In genomic region chr19:45779231-45780145, GRCh38 we compare ENCODE assay signal across 7 cellular contexts. TPM values are rescaled to one million over a fixed set of nuclear protein-coding genes. Genes with fewer than 3 reads are reported as not detected.
DNase-seq lines count a peak whose midpoint lies in the region; ATAC-seq and TF ChIP-seq lines count a peak whose summit lies in the region.

No MANE protein-coding gene starts in this region.

- peak overlapping the region in 1 of 2 donors; percentile 66 for H3K27ac Mint-ChIP-seq in natural killer cell treated with Interleukin-12 subunit alpha and Interleukin-12 subunit beta and Interleukin-15 and Interleukin-18, amount 100 ng/mL, for 72 hours

- WGBS in stomach, 5 donors, result 4 to 9% (median 8%) methylated on average over 33 to 48 of the region's 48 CpGs

- intact Hi-C loops in stomach (cut with DNase I; ENCODE audit: low total_unique reads), result no loop called here

- H3K36me3 ChIP-seq in stomach, result peaks cover 26 to 44% (median 32%) of the 10 kb centered on the region in 4 donors

- ATAC-seq in GM18867 (IDR thresholded peaks at IDR 0.05; ENCODE audit: unreplicated experiment), result peak; percentile 83
- ATAC-seq in HG03108 (IDR thresholded peaks at IDR 0.05; ENCODE audit: unreplicated experiment), result peak; percentile 73
- ATAC-seq in natural killer cell treated with Interleukin-12 subunit alpha and Interleukin-12 subunit beta and Interleukin-15 and Interleukin-18, amount 100 ng/mL, for 72 hours, result peak; percentile 96 to 99

- H3K9me3 ChIP-seq in stomach, result no peaks in the 10 kb centered on the region

- peaks cover 49 to 69% (median 59%) of the 10 kb centered on the region in 4 donors for H3K4me1 ChIP-seq in stomach

- peaks cover 7% of the 10 kb centered on the region in 2 donors for H3K27me3 Mint-ChIP-seq in natural killer cell treated with Interleukin-12 subunit alpha and Interleukin-12 subunit beta and Interleukin-15 and Interleukin-18, amount 100 ng/mL, for 72 hours

- H3K4me1 Mint-ChIP-seq in natural killer cell treated with Interleukin-12 subunit alpha and Interleukin-12 subunit beta and Interleukin-15 and Interleukin-18, amount 100 ng/mL, for 72 hours (ENCODE audit: low read depth in 2 of 2), result peaks cover 15 to 25% of the 10 kb centered on the region in 2 donors

- H3K9me3 Mint-ChIP-seq in natural killer cell treated with Interleukin-12 subunit alpha and Interleukin-12 subunit beta and Interleukin-15 and Interleukin-18, amount 100 ng/mL, for 72 hours, result no peaks in the 10 kb centered on the region

- no peaks in the 10 kb centered on the region for H3K36me3 Mint-ChIP-seq in natural killer cell treated with Interleukin-12 subunit alpha and Interleukin-12 subunit beta and Interleukin-15 and Interleukin-18, amount 100 ng/mL, for 72 hours

- peaks cover 0 to 55% (median 0%) of the 10 kb centered on the region in 3 donors for H3K27me3 ChIP-seq in stomach

- peak; percentile 24 for TF ChIP-seq POLR2A in erythroblast (IDR thresholded peaks at IDR 0.05; ENCODE audit: low read length)
- no peak for TF ChIP-seq POLR2A in stomach (IDR thresholded peaks at IDR 0.05)

- peak overlapping the region; percentile 54 to 71 (median 64) for H3K4me3 ChIP-seq in stomach

- TF ChIP-seq EP300 in stomach (IDR thresholded peaks at IDR 0.05), result no peak

- H3K4me3 Mint-ChIP-seq in natural killer cell treated with Interleukin-12 subunit alpha and Interleukin-12 subunit beta and Interleukin-15 and Interleukin-18, amount 100 ng/mL, for 72 hours, result peak overlapping the region; percentile 83

- peak in 5 of 7 experiments; percentile 54 to 90 (median 80) for TF ChIP-seq CTCF in stomach (IDR thresholded peaks at IDR 0.05)

- peak overlapping the region; percentile 67 to 88 (median 86) for H3K27ac ChIP-seq in stomach

- DNase-seq in NCI-H748 (lab: John Stamatoyannopoulos, UW; ENCODE audit: unreplicated experiment) (peak; percentile 90), erythroblast (lab: John Stamatoyannopoulos, UW) (peak; percentile 93 to 96), stomach (peak; percentile 98)
- DNase-seq in activated CD8-positive, alpha-beta memory T cell treated with anti-CD3 and anti-CD28 coated beads, Interleukin-2, amount 50 U/mL, for 1 hour (ENCODE audit: extremely low read depth), result peak; percentile 45
- DNase-seq in natural killer cell treated with Interleukin-12 subunit alpha and Interleukin-12 subunit beta and Interleukin-15 and Interleukin-18, amount 100 ng/mL, for 72 hours (ENCODE audit: low spot score), result peak; percentile 83

RNA-seq across cellular contexts. Expression of gene DMPK, which starts 2.8 kb away (rescaled TPM):
- 10 to 100 TPM; 40.8 to 51.1 TPM for total RNA-seq in natural killer cell treated with Interleukin-12 subunit alpha and Interleukin-12 subunit beta and Interleukin-15 and Interleukin-18, amount 100 ng/mL, for 72 hours
- total RNA-seq in stomach, result 100 to 1,000 TPM in 2 of 5 donors, 10 to 100 TPM in 3; 53.1 to 248 (median 72.8) TPM
- polyA plus RNA-seq in stomach, result 10 to 100 TPM; 27.2 to 76.9 (median 56.5) TPM

RNA-seq across cellular contexts. Expression of gene SIX5, which starts 10.4 kb away (rescaled TPM):
- 1 to 10 TPM; 3.0 to 3.6 TPM for total RNA-seq in natural killer cell treated with Interleukin-12 subunit alpha and Interleukin-12 subunit beta and Interleukin-15 and Interleukin-18, amount 100 ng/mL, for 72 hours
- 10 to 100 TPM in 4 of 5 donors, 1 to 10 TPM in 1; 4.0 to 39.1 (median 25.9) TPM for total RNA-seq in stomach
- 10 to 100 TPM; 14.4 to 23.3 (median 16.6) TPM for polyA plus RNA-seq in stomach

RNA-seq across cellular contexts. Expression of gene DMWD, which starts 13.2 kb away (rescaled TPM):
- total RNA-seq in natural killer cell treated with Interleukin-12 subunit alpha and Interleukin-12 subunit beta and Interleukin-15 and Interleukin-18, amount 100 ng/mL, for 72 hours, result 10 to 100 TPM; 51.3 to 76.6 TPM
- 10 to 100 TPM in 4 of 5 donors, 1 to 10 TPM in 1; 5.3 to 52.1 (median 27.9) TPM for total RNA-seq in stomach
- polyA plus RNA-seq in stomach, result 10 to 100 TPM; 12.8 to 17.4 (median 15.9) TPM

RNA-seq across cellular contexts. Expression of gene RSPH6A, which starts 35.6 kb away (rescaled TPM):
- under 1 TPM; 0.38 to 0.98 TPM for total RNA-seq in natural killer cell treated with Interleukin-12 subunit alpha and Interleukin-12 subunit beta and Interleukin-15 and Interleukin-18, amount 100 ng/mL, for 72 hours
- total RNA-seq in stomach, result 1 to 10 TPM in 2 of 5 donors, under 1 TPM in 1, not detected in 2; 0.37 to 5.8 (median 1.4) TPM
- not detected for polyA plus RNA-seq in stomach

RNA-seq across cellular contexts. Expression of gene MEIOSIN, which starts 46.2 kb away (rescaled TPM):
- total RNA-seq in natural killer cell treated with Interleukin-12 subunit alpha and Interleukin-12 subunit beta and Interleukin-15 and Interleukin-18, amount 100 ng/mL, for 72 hours, result not detected
- total RNA-seq in stomach, result not detected
- not detected for polyA plus RNA-seq in stomach

Comparison
In these comparisons a context has a peak if more than half of its experiments do, and no peak if none do; other contexts are left out.
1. Peak in every context shown above with its lines: DNase-seq, ATAC-seq, H3K4me3 ChIP-seq and H3K27ac ChIP-seq.
2. DNase-seq: peak in every context shown above with its lines; median percentile 98 in stomach; 94 in erythroblast; 90 in NCI-H748; 83 in natural killer cell treated with Interleukin-12 subunit alpha and Interleukin-12 subunit beta and Interleukin-15 and Interleukin-18, amount 100 ng/mL, for 72 hours; 45 in activated CD8-positive, alpha-beta memory T cell treated with anti-CD3 and anti-CD28 coated beads, Interleukin-2, amount 50 U/mL, for 1 hour.